ENCODE assay signal across 8 cellular contexts in genomic region chr2:231482806-231483391, GRCh38. TPM values are rescaled to one million over a fixed set of nuclear protein-coding genes. Genes with fewer than 3 reads are reported as not detected.
DNase-seq lines count a peak whose midpoint lies in the region; TF ChIP-seq lines count a peak whose summit lies in the region.

No MANE protein-coding gene starts in this region.

- in situ Hi-C loops in KBM-7 (cut with MboI; ENCODE audit: low pct_unique_long_range_greater_than_20kb, low sequenced_read_pairs), result no loop called here
- in situ Hi-C loops in astrocyte of the cerebellum (cut with HindIII; ENCODE audit: low sequenced_read_pairs), result no loop called here

- DNase-seq in Ammon's horn (ENCODE audit: low spot score) (peak; percentile 71), KBM-7 (peak; percentile 59), T-helper 9 cell (peak; percentile 62), astrocyte of the cerebellum (ENCODE audit: low read depth) (no peak), hypothalamus (lab: John Stamatoyannopoulos, UW) (peak in 47 of 51 donors; percentile 13 to 80 (median 52)), GOT3 (lab: John Stamatoyannopoulos, UW) (no peak)

- no peaks in the 10 kb centered on the region for H3K36me3 ChIP-seq in skeletal muscle satellite cell (ENCODE audit: insufficient read depth, low read length)

- H3K9me3 ChIP-seq in skeletal muscle satellite cell (replicated peaks; ENCODE audit: low read length), result no peaks in the 10 kb centered on the region

- peaks cover 7% of the 10 kb centered on the region for H3K4me1 ChIP-seq in skeletal muscle satellite cell (ENCODE audit: control insufficient read depth, insufficient read depth, low read length)

- peak; percentile 79 for TF ChIP-seq CTCF in astrocyte of the cerebellum (IDR thresholded peaks at IDR 0.05; ENCODE audit: low read depth, low read length, missing control alignments)

- TF ChIP-seq POLR2A in GM19099 (IDR thresholded peaks at IDR 0.05; ENCODE audit: extremely low read depth, insufficient read length, low read depth), result peak; percentile 44

- peak overlapping the region; percentile 91 for H3K9ac ChIP-seq in skeletal muscle satellite cell (ENCODE audit: low read depth, low read length)

- no peaks in the 10 kb centered on the region for H3K27me3 ChIP-seq in skeletal muscle satellite cell (ENCODE audit: control insufficient read depth, insufficient read depth, low read length)

- H3K4me3 ChIP-seq in astrocyte of the cerebellum (ENCODE audit: low read depth, low read length), result no peak overlapping the region
- peak overlapping the region; percentile 68 for H3K4me3 ChIP-seq in skeletal muscle satellite cell (ENCODE audit: low read length)

- H3K4me2 ChIP-seq in skeletal muscle satellite cell (ENCODE audit: low read length), result peak overlapping the region; percentile 87

RNA-seq across cellular contexts. Expression of gene NCL, which starts 18.6 kb away (rescaled TPM):
- total RNA-seq in skeletal muscle satellite cell (2012; rRNA removed), result 190 and 223 TPM in 2 replicates

RNA-seq across cellular contexts. Expression of gene NMUR1, which starts 47.3 kb away (rescaled TPM):
- not detected in 2 replicates for total RNA-seq in skeletal muscle satellite cell (2012; rRNA removed)

Comparison
In these comparisons a context has a peak if more than half of its experiments do, and no peak if none do; other contexts are left out.
1. DNase-seq: peak in Ammon's horn (single experiment), KBM-7 (single experiment), T-helper 9 cell (single experiment) and hypothalamus (47 of 51); none in astrocyte of the cerebellum (single experiment) and GOT3 (single experiment).